Comparison of ENCODE assay signal across 26 cellular contexts in genomic region chr12:319116-319515, GRCh38. TPM values are rescaled to one million over a fixed set of nuclear protein-coding genes. Genes with fewer than 3 reads are reported as not detected.
"Had no signal": no experiment of that assay in that cellular context is flagged by ENCODE, and none has a peak within 500 bp of the region (broad histone marks: within the 10 kb centered on the region; RNA-seq: fewer than 3 reads in every experiment).

No MANE protein-coding gene starts in this region.

- H3K4me1 ChIP-seq: gastrocnemius medialis, left lung, right lobe of liver, transverse colon had no signal

- H3K9me3 ChIP-seq: body of pancreas, gastrocnemius medialis, left lung, right lobe of liver, transverse colon had no signal

- H3K4me3 ChIP-seq: body of pancreas, cardiac muscle cell, gastrocnemius medialis, left lung, right lobe of liver, transverse colon had no signal

- DNase-seq: activated effector memory CD4-positive, alpha-beta T cell treated with Interleukin-2 at 50 U/mL for 16 hours; activated naive CD4-positive, alpha-beta T cell treated with anti-CD3 and anti-CD28 coated beads for 36 hours; activated naive CD8-positive, alpha-beta T cell treated with anti-CD3 and anti-CD28 coated beads, Interleukin-2, amount 10 ng/mL, durations not matched to agents 7 days and 5 days; activated T-cell treated with anti-CD3 and anti-CD28 coated beads, Interleukin-2, amount 50 U/mL, for 1 hour; amniotic stem cell; body of pancreas; dermis blood vessel endothelial cell; effector memory CD4-positive, alpha-beta T cell; gastrocnemius medialis; hippocampal formation; kidney glomerular epithelial cell; left lung; nucleus accumbens; posterior cingulate gyrus; right lobe of liver; small intestine; stimulated activated CD4-positive, alpha-beta T cell treated with anti-CD3 and anti-CD28 coated beads, Interleukin-2, amount 100 ng/mL, for 24 hours; stimulated activated naive B cell treated with anti-CD40 and anti-IgM and Interleukin-4, amounts not matched to agents 10 μg/mL and 1 μg/mL and 100 μg/mL, for 72 hours; T-helper 1 cell; T1000; transverse colon had no signal

- H3K27ac Mint-ChIP-seq: activated naive CD4-positive, alpha-beta T cell treated with anti-CD3 and anti-CD28 coated beads for 36 hours; activated naive CD8-positive, alpha-beta T cell treated with anti-CD3 and anti-CD28 coated beads, Interleukin-2, amount 10 ng/mL, durations not matched to agents 7 days and 5 days; mesothelial cell of epicardium; nephron; stimulated activated naive B cell treated with anti-CD40 and anti-IgM and Interleukin-4, amounts not matched to agents 10 μg/mL and 1 μg/mL and 100 μg/mL, for 72 hours; WTC11 had no signal

- ATAC-seq: body of pancreas; gastrocnemius medialis; left lung; right lobe of liver; stimulated activated naive B cell treated with anti-CD40 and anti-IgM and Interleukin-4, amounts not matched to agents 10 μg/mL and 1 μg/mL and 100 μg/mL, for 72 hours; WTC11 had no signal

- H3K27me3 Mint-ChIP-seq: activated naive CD8-positive, alpha-beta T cell treated with anti-CD3 and anti-CD28 coated beads, Interleukin-2, amount 10 ng/mL, durations not matched to agents 7 days and 5 days; stimulated activated naive B cell treated with anti-CD40 and anti-IgM and Interleukin-4, amounts not matched to agents 10 μg/mL and 1 μg/mL and 100 μg/mL, for 72 hours had no signal

- H3K4me1 Mint-ChIP-seq: WTC11 had no signal

- H3K4me3 Mint-ChIP-seq: activated naive CD4-positive, alpha-beta T cell treated with anti-CD3 and anti-CD28 coated beads for 36 hours; activated naive CD8-positive, alpha-beta T cell treated with anti-CD3 and anti-CD28 coated beads, Interleukin-2, amount 10 ng/mL, durations not matched to agents 7 days and 5 days; mesothelial cell of epicardium; nephron; stimulated activated naive B cell treated with anti-CD40 and anti-IgM and Interleukin-4, amounts not matched to agents 10 μg/mL and 1 μg/mL and 100 μg/mL, for 72 hours; WTC11 had no signal

- H3K27me3 ChIP-seq: body of pancreas, cardiac muscle cell, gastrocnemius medialis, left lung, right lobe of liver, transverse colon had no signal

- H3K27ac ChIP-seq: body of pancreas, cardiac muscle cell, gastrocnemius medialis, left lung, right lobe of liver, transverse colon had no signal

RNA-seq across cellular contexts. Expression of gene SLC6A13, which starts 56.5 kb away (rescaled TPM):
- total RNA-seq: activated naive CD4-positive, alpha-beta T cell treated with anti-CD3 and anti-CD28 coated beads for 36 hours; body of pancreas; lung microvascular endothelial cell; transverse colon had no signal
